In genomic region chr2:197453123-197453913, GRCh38 we compare ENCODE assay signal across 8 cellular contexts. TPM values are rescaled to one million over a fixed set of nuclear protein-coding genes. Genes with fewer than 3 reads are reported as not detected.
DNase-seq lines count a peak whose midpoint lies in the region; ATAC-seq, FAIRE-seq and TF ChIP-seq lines count a peak whose summit lies in the region.

Gene COQ10B, plus strand, starts transcription at chr2:197453552. Its CDS starts 9 bp downstream, at chr2:197453561.

- ATAC-seq in natural killer cell: peak; percentile 80 to 95 (median 84)

- H3K36me3 Mint-ChIP-seq in natural killer cell: peaks cover 7% of the 10 kb centered on the region

- H3K36me3 ChIP-seq in Loucy (ENCODE audit: insufficient read depth, low read length): no peaks in the 10 kb centered on the region

- peak within 1 kb of the TSS; percentile 92 for H2AFZ ChIP-seq in Loucy (ENCODE audit: low read length)

- peaks cover 30% of the 10 kb centered on the region for H4K20me1 ChIP-seq in Loucy (ENCODE audit: insufficient read depth, low read length, poor library complexity, severe bottlenecking)

- H3K4me1 Mint-ChIP-seq in natural killer cell: peaks cover 45 to 54% of the 10 kb centered on the region in 2 donors

- intact Hi-C loops in natural killer cell (cut with micrococcal nuclease): loop anchor here (1.0 kb wide), 3 partner anchors 18 to 62 kb away; partner anchors contain the start of genes HSPE1 and SF3B1

- H3K9ac ChIP-seq in Loucy (ENCODE audit: low read depth, low read length, poor library complexity, severe bottlenecking): peak within 1 kb of the TSS; percentile 82

- H3K27me3 Mint-ChIP-seq in natural killer cell (ENCODE audit: low read depth in 2 of 2): no peaks in the 10 kb centered on the region

- no peaks in the 10 kb centered on the region for H3K9me2 ChIP-seq in Loucy (replicated peaks; ENCODE audit: low read depth, low read length)

- peak within 1 kb of the TSS; percentile 88 for H3K4me3 ChIP-seq in Loucy (ENCODE audit: low read length, poor library complexity, severe bottlenecking)

- no peaks in the 10 kb centered on the region for H3K9me3 ChIP-seq in Loucy (ENCODE audit: insufficient read depth, low read depth, low read length)

- peak within 1 kb of the TSS; percentile 100 for H3K27ac Mint-ChIP-seq in natural killer cell

- peak within 1 kb of the TSS; percentile 99 for H3K4me3 Mint-ChIP-seq in natural killer cell

- peaks cover 24% of the 10 kb centered on the region for H3K4me1 ChIP-seq in Loucy (ENCODE audit: insufficient read depth, low read length, poor library complexity, severe bottlenecking)

- peaks cover 9% of the 10 kb centered on the region; the same call in 1 of the 2 replicates for H3F3A ChIP-seq in Loucy (ENCODE audit: low read depth)

- H3K4me2 ChIP-seq in Loucy (ENCODE audit: low read depth, low read length, poor library complexity, severe bottlenecking): peak within 1 kb of the TSS; percentile 91

- peak; percentile 95 for FAIRE-seq in H54 (lab: Jason Lieb, UNC)

- TF ChIP-seq POLR2A in H54 (IDR thresholded peaks at IDR 0.05; ENCODE audit: low read depth, low read length) (peak; percentile 79), Raji (IDR thresholded peaks at IDR 0.05; ENCODE audit: insufficient read depth, low read depth, low read length) (peak; percentile 75)

- DNase-seq in ELR (ENCODE audit: low read depth) (peak; percentile 100), H54 (ENCODE audit: insufficient read length, low spot score) (peak; percentile 88), fibroblast of peridontal ligament (ENCODE audit: extremely low read depth) (peak; percentile 99), natural killer cell (peak; percentile 97)
- peak; percentile 97 for DNase-seq in activated T-helper 9 cell treated with anti-CD3 and anti-CD28 coated beads, Interleukin-2, amount 50 U/mL, for 16 hours (ENCODE audit: low read depth)
- peak; percentile 99 for DNase-seq in stimulated activated naive CD4-positive, alpha-beta T cell treated with Interleukin-2 at 50 U/mL for 16 hours (lab: John Stamatoyannopoulos, UW)

- TF ChIP-seq CTCF in Loucy (conservative IDR thresholded peaks at IDR 0.05; ENCODE audit: low read length) (peak; percentile 19; the same call in 1 of the 2 replicates), natural killer cell (IDR thresholded peaks at IDR 0.05) (no peak)

- H3K79me2 ChIP-seq in Loucy (ENCODE audit: insufficient read depth, low read length): peaks cover 44% of the 10 kb centered on the region

- no peaks in the 10 kb centered on the region for H3K27me3 ChIP-seq in Loucy (ENCODE audit: insufficient read depth, low read length, poor library complexity, severe bottlenecking)

- no peaks in the 10 kb centered on the region for H3K9me3 Mint-ChIP-seq in natural killer cell

RNA-seq across cellular contexts. Expression of gene COQ10B, which starts in this region (rescaled TPM):
- total RNA-seq in natural killer cell: 10 to 100 TPM; 64.6 to 79.2 (median 72.5) TPM

Comparison
In these comparisons a context has a peak if more than half of its experiments do, and no peak if none do; other contexts are left out.
1. Peak in every context shown above with its lines: DNase-seq, ATAC-seq and H3K4me3 ChIP-seq.